Comparison of ENCODE assay signal across 19 cellular contexts in genomic region chr9:72898360-72898759, GRCh38. TPM values are rescaled to one million over a fixed set of nuclear protein-coding genes. Genes with fewer than 3 reads are reported as not detected.
A peak's percentile ranks its signal among the peaks of the same experiment; 100 is the strongest.
DNase-seq lines count a peak whose midpoint lies in the region; ATAC-seq, FAIRE-seq and TF ChIP-seq lines count a peak whose summit lies in the region.
"Had no signal": no experiment of that assay in that cellular context is flagged by ENCODE, and none has a peak within 500 bp of the region (broad histone marks: within the 10 kb centered on the region; RNA-seq: fewer than 3 reads in every experiment).

No MANE protein-coding gene starts in this region.

- no peak overlapping the region for H2AFZ ChIP-seq in HepG2 (ENCODE audit: low read length)

- TF ChIP-seq CTCF in HepG2 (CRISPR knock-in tag; IDR thresholded peaks at IDR 0.05) (no peak), right lobe of liver (IDR thresholded peaks at IDR 0.05) (no peak), sigmoid colon (IDR thresholded peaks at IDR 0.05) (no peak), chondrocyte (IDR thresholded peaks at IDR 0.05) (no peak), WTC11 (IDR thresholded peaks at IDR 0.05) (no peak)

- H3K4me1 ChIP-seq in HepG2 (ENCODE audit: insufficient read depth, low read length): no peaks in the 10 kb centered on the region
- no peaks in the 10 kb centered on the region for H3K4me1 ChIP-seq in right lobe of liver
- peaks cover 0 to 60% (median 33%) of the 10 kb centered on the region in 4 donors for H3K4me1 ChIP-seq in sigmoid colon
- H3K4me1 ChIP-seq: BLaER1 treated with 17β-estradiol and CSF1 and Interleukin-3, amounts not matched to agents 10 nM and 100 nM had no signal

- DNase-seq in HepG2 (ENCODE audit: low spot score) (no peak), right lobe of liver (no peak), sigmoid colon (no peak), NCI-H510A (lab: John Stamatoyannopoulos, UW) (no peak), chondrocyte (ENCODE audit: low spot score) (no peak), WTC11 (ENCODE audit: low spot score) (no peak)
- DNase-seq: Calu3; CD8-positive, alpha-beta T cell; DMS79 treated with DMSO at 0.1 percent for 48 hours; GF-D8; GOT3; H9; IMR-90 had no signal

- in situ Hi-C loops in HepG2 (cut with HindIII; ENCODE audit: extremely low pct_ligation_motif_present, low pct_unique_long_range_greater_than_20kb): no loop called here

- FAIRE-seq in HepG2 (lab: Jason Lieb, UNC) (no peak), islet of Langerhans (lab: Jason Lieb, UNC) (peak; percentile 65)

- no peak for TF ChIP-seq RAD21 in HepG2 (CRISPR knock-in tag; IDR thresholded peaks at IDR 0.05)

- intact Hi-C loops in HepG2 (cut with micrococcal nuclease; ENCODE audit: unreplicated experiment): no loop called here
- intact Hi-C loops in right lobe of liver (cut with DNase I): no loop called here
- intact Hi-C loops in sigmoid colon (cut with DNase I): no loop called here

- TF ChIP-seq EP300 in HepG2 (IDR thresholded peaks at IDR 0.05; ENCODE audit: low read depth in 2 of 2, low read length in 2 of 2) (no peak), HepG2 (CRISPR knock-in tag; IDR thresholded peaks at IDR 0.05; ENCODE audit: borderline replicate concordance) (no peak), sigmoid colon (IDR thresholded peaks at IDR 0.05) (no peak)

- H3K4me3 Mint-ChIP-seq in chondrocyte (ENCODE audit: unreplicated experiment) (no peak overlapping the region), WTC11 (no peak overlapping the region)
- H3K4me3 Mint-ChIP-seq: B cell; CD8-positive, alpha-beta T cell; H9 had no signal

- H3K36me3 ChIP-seq in HepG2 (replicated peaks in 1 of 2; ENCODE audit: control insufficient read depth in 1 of 2, insufficient read depth in 2 of 2, low read length in 2 of 2) (peaks cover 3 to 17% of the 10 kb centered on the region in 2 experiments), right lobe of liver (peaks cover 0 to 56% (median 14%) of the 10 kb centered on the region in 4 donors), sigmoid colon (peaks cover 0 to 14% (median 0%) of the 10 kb centered on the region in 4 donors)
- H3K36me3 ChIP-seq: BLaER1 treated with 17β-estradiol and CSF1 and Interleukin-3, amounts not matched to agents 10 nM and 100 nM had no signal

- H3K27me3 ChIP-seq in HepG2 (ENCODE audit: control insufficient read depth in 1 of 2, insufficient read depth in 2 of 2, low read length in 2 of 2) (no peaks in the 10 kb centered on the region), right lobe of liver (no peaks in the 10 kb centered on the region), sigmoid colon (no peaks in the 10 kb centered on the region)
- H3K27me3 ChIP-seq: BLaER1 treated with 17β-estradiol and CSF1 and Interleukin-3, amounts not matched to agents 10 nM and 100 nM had no signal

- no peak overlapping the region for H3K4me2 ChIP-seq in HepG2 (ENCODE audit: low read depth, low read length)
- H3K4me2 ChIP-seq: BLaER1 treated with 17β-estradiol and CSF1 and Interleukin-3, amounts not matched to agents 10 nM and 100 nM had no signal

- POLR2A ChIA-PET in HepG2 (lab: Yijun Ruan, JAX) (no interaction called here), WTC11 (lab: Charles Lee) (no interaction called here)

- H3K27ac Mint-ChIP-seq in chondrocyte (ENCODE audit: unreplicated experiment): no peak overlapping the region
- no peak overlapping the region for H3K27ac Mint-ChIP-seq in WTC11
- H3K27ac Mint-ChIP-seq: B cell; CD8-positive, alpha-beta T cell; H9 had no signal

- H3K27ac ChIP-seq in HepG2 (ENCODE audit: extremely low read length, insufficient read depth, low read length): no peak overlapping the region
- H3K27ac ChIP-seq in right lobe of liver: no peak overlapping the region
- peak overlapping the region; percentile 10 to 72 (median 56) for H3K27ac ChIP-seq in sigmoid colon
- H3K27ac ChIP-seq: 22Rv1; BLaER1 treated with 17β-estradiol and CSF1 and Interleukin-3, amounts not matched to agents 10 nM and 100 nM; HL-60 had no signal

- H3K36me3 Mint-ChIP-seq in chondrocyte (ENCODE audit: low read depth) (no peaks in the 10 kb centered on the region), WTC11 (no peaks in the 10 kb centered on the region)
- H3K36me3 Mint-ChIP-seq: CD8-positive, alpha-beta T cell had no signal

- ATAC-seq in HepG2 (no peak), right lobe of liver (no peak), HG03280 (IDR thresholded peaks at IDR 0.05; ENCODE audit: unreplicated experiment) (no peak), WTC11 (no peak)
- ATAC-seq: CD8-positive, alpha-beta T cell had no signal

- H3K9me3 ChIP-seq in HepG2 (ENCODE audit: low read length) (no peaks in the 10 kb centered on the region), right lobe of liver (no peaks in the 10 kb centered on the region), sigmoid colon (no peaks in the 10 kb centered on the region)
- H3K9me3 ChIP-seq: BLaER1 treated with 17β-estradiol and CSF1 and Interleukin-3, amounts not matched to agents 10 nM and 100 nM had no signal

- H3K4me1 Mint-ChIP-seq in chondrocyte (ENCODE audit: low read depth) (no peaks in the 10 kb centered on the region), WTC11 (peaks cover 4% of the 10 kb centered on the region)
- H3K4me1 Mint-ChIP-seq: B cell had no signal

- WGBS in HepG2 (ENCODE audit: low lambda C conversion rate): 91% methylated on average over 2 of the region's 2 CpGs
- WGBS in right lobe of liver (ENCODE audit: insufficient coverage, low coverage, low lambda C conversion rate, missing lambda C conversion rate): 91% methylated on average over 2 of the region's 2 CpGs
- 91 to 99% methylated on average over 2 of the region's 2 CpGs for WGBS in sigmoid colon, 2 donors

- no peaks in the 10 kb centered on the region for H3K9me3 Mint-ChIP-seq in chondrocyte (ENCODE audit: low read depth)
- H3K9me3 Mint-ChIP-seq in WTC11: no peaks in the 10 kb centered on the region
- H3K9me3 Mint-ChIP-seq: CD8-positive, alpha-beta T cell; H9 had no signal

- H3K27me3 Mint-ChIP-seq in chondrocyte (ENCODE audit: low read depth): peaks cover 7% of the 10 kb centered on the region
- no peaks in the 10 kb centered on the region for H3K27me3 Mint-ChIP-seq in WTC11 (ENCODE audit: low read depth)
- H3K27me3 Mint-ChIP-seq: B cell had no signal

- no peaks in the 10 kb centered on the region for H3K79me2 ChIP-seq in HepG2 (ENCODE audit: insufficient read depth, low read length)

- H3K4me3 ChIP-seq in HepG2 (replicated peaks in 1 of 3; ENCODE audit: insufficient read depth in 1 of 3, low read depth in 2 of 3, low read length in 3 of 3) (no peak overlapping the region), right lobe of liver (no peak overlapping the region), sigmoid colon (no peak overlapping the region)
- H3K4me3 ChIP-seq: BLaER1 treated with 17β-estradiol and CSF1 and Interleukin-3, amounts not matched to agents 10 nM and 100 nM had no signal

- H3K9ac ChIP-seq in HepG2 (ENCODE audit: insufficient read depth, low read depth, low read length): no peak overlapping the region
- H3K9ac ChIP-seq: BLaER1 treated with 17β-estradiol and CSF1 and Interleukin-3, amounts not matched to agents 10 nM and 100 nM had no signal

- H4K20me1 ChIP-seq in HepG2 (ENCODE audit: insufficient read depth, low read length): no peaks in the 10 kb centered on the region
- H4K20me1 ChIP-seq: BLaER1 treated with 17β-estradiol and CSF1 and Interleukin-3, amounts not matched to agents 10 nM and 100 nM had no signal

- CTCF ChIA-PET in HepG2 (lab: Yijun Ruan, JAX; ENCODE audit: low intra/inter-chr PET ratio, low total read pairs) (no interaction called here), WTC11 (lab: Charles Lee) (interaction anchor here (1.0 kb wide), 1 partner anchor 124 kb away, joined by 3 read pairs; no protein-coding TSS in a partner anchor)

- TF ChIP-seq POLR2A in HepG2 (IDR thresholded peaks at IDR 0.05; ENCODE audit: insufficient read depth in 1 of 2, low read depth in 2 of 2, low read length in 2 of 2) (no peak), right lobe of liver (IDR thresholded peaks at IDR 0.05) (no peak), sigmoid colon (IDR thresholded peaks at IDR 0.05) (no peak)

- no TSS peak for BruUV-seq in HepG2 (replicated peaks; lab: Mats Ljungman, UMichigan)

TF ChIP-seq in WTC11, 78 proteins besides CTCF, POLR2A, EP300 and RAD21 (continues in another document):
- no peak for TF ChIP-seq NFE2L1 (CRISPR knock-in tag; IDR thresholded peaks at IDR 0.05)
- TF ChIP-seq ESRRA (CRISPR knock-in tag; IDR thresholded peaks at IDR 0.05; ENCODE audit: borderline replicate concordance): no peak

RNA-seq across cellular contexts. Expression of gene ALDH1A1, which starts 54.5 kb away (rescaled TPM):
- total RNA-seq in HepG2 (2016; rRNA removed; fragmentation: Illumina TruSeq; extraction: Trizol) (439 and 686 TPM in 2 replicates), right lobe of liver (1,000 to 10,000 TPM in 1 of 6 experiments, 100 to 1,000 TPM in 5; 309 to 1,702 (median 521) TPM), sigmoid colon (100 to 1,000 TPM; 241 to 353 (median 300) TPM), chondrocyte (0.27 TPM in 1 of 3 replicates, not detected in the others), WTC11 (2021) (1.9 to 3.3 TPM (median 2.4 TPM) in 3 replicates)
- 23.4 and 28.1 TPM in 2 replicates for total RNA-seq in HepG2 (2016; cell fraction: cytosol; rRNA removed; fragmentation: Illumina TruSeq; extraction: Trizol; ENCODE audit: low read depth)
- 431 and 688 TPM in 2 replicates for total RNA-seq in HepG2 (2016; cell fraction: insoluble cytoplasmic fraction; rRNA removed; fragmentation: Illumina TruSeq; extraction: Trizol)
- total RNA-seq in HepG2 (2016; cell fraction: membrane; rRNA removed; fragmentation: Illumina TruSeq; extraction: Trizol): 55.9 and 65.7 TPM in 2 replicates
- total RNA-seq in HepG2 (2016; cell fraction: nucleus; rRNA removed; fragmentation: Illumina TruSeq; extraction: Trizol): 230 and 235 TPM in 2 replicates
- polyA plus RNA-seq in HepG2 (2011; rRNA removed) (50.0 and 88.2 TPM in 2 replicates), sigmoid colon (100 to 1,000 TPM in 2 of 3 donors, 10 to 100 TPM in 1; 52.6 to 186 (median 166) TPM)
- 43.0 and 53.0 TPM in 2 replicates for polyA plus RNA-seq in HepG2 (2011; cell fraction: cytosol; rRNA removed)
- 15.1 and 17.0 TPM in 2 replicates for polyA plus RNA-seq in HepG2 (2011; cell fraction: nucleus; rRNA removed)
- 160 and 206 TPM in 2 replicates for polyA plus RNA-seq in HepG2 (2012)
- 21.3 and 24.3 TPM in 2 replicates for polyA plus RNA-seq in HepG2 (2016; cell fraction: cytosol; fragmentation: Illumina TruSeq; extraction: Trizol; ENCODE audit: low read depth)
- polyA plus RNA-seq in HepG2 (2016; cell fraction: insoluble cytoplasmic fraction; fragmentation: Illumina TruSeq; extraction: Trizol; ENCODE audit: low read depth): 619 and 655 TPM in 2 replicates
- 40.3 and 48.6 TPM in 2 replicates for polyA plus RNA-seq in HepG2 (2016; cell fraction: membrane; fragmentation: Illumina TruSeq; extraction: Trizol; ENCODE audit: low read depth)
- polyA plus RNA-seq in HepG2 (2016; cell fraction: nucleus; fragmentation: Illumina TruSeq; extraction: Trizol; ENCODE audit: insufficient read depth, low read depth): 212 and 215 TPM in 2 replicates
- polyA minus RNA-seq in HepG2 (2011; rRNA and poly(A)+ RNA removed; ENCODE audit: low replicate concordance): 40.3 TPM in 1 of 2 replicates, not detected in the other
- 50.9 and 76.9 TPM in 2 replicates for polyA minus RNA-seq in HepG2 (2011; cell fraction: cytosol; rRNA and poly(A)+ RNA removed)
- polyA minus RNA-seq in HepG2 (2011; cell fraction: nucleus; rRNA and poly(A)+ RNA removed): 88.4 and 90.4 TPM in 2 replicates
- total RNA-seq: B cell; CD8-positive, alpha-beta T cell; IMR-90 had no signal
- polyA plus RNA-seq: IMR-90 had no signal

Comparison
In these comparisons a context has a peak if more than half of its experiments do, and no peak if none do; other contexts are left out.
1. H3K27ac ChIP-seq: peak in sigmoid colon (4 of 4); none in HepG2 (single experiment) and right lobe of liver (0 of 3).